Comparison of ENCODE assay signal across 11 cellular contexts in genomic region chr9:130328349-130328801, GRCh38.
DNase-seq lines count a peak whose midpoint lies in the region; ATAC-seq, FAIRE-seq and TF ChIP-seq lines count a peak whose summit lies in the region.
"Had no signal": no experiment of that assay in that cellular context is flagged by ENCODE, and none has a peak within 500 bp of the region (broad histone marks: within the 10 kb centered on the region; RNA-seq: fewer than 3 reads in every experiment).

No MANE protein-coding gene starts in this region.

- H3K4me1 ChIP-seq in HCT116 (ENCODE audit: control insufficient read depth in 1 of 2, insufficient read depth in 2 of 2, low read length in 2 of 2) = peaks cover 9 to 23% of the 10 kb centered on the region in 2 experiments; a peak in 3 of 4 replicates
- peaks cover 0 to 9% of the 10 kb centered on the region in 2 donors for H3K4me1 ChIP-seq in adrenal gland (replicated peaks in 1 of 2)
- H3K4me1 ChIP-seq in smooth muscle cell (ENCODE audit: low read depth) = no peaks in the 10 kb centered on the region
- H3K4me1 ChIP-seq in Karpas-422 (ENCODE audit: low read length) = no peaks in the 10 kb centered on the region

- CTCF ChIA-PET in HCT116 (lab: Charles Lee) = no interaction called here

- H3K4me2 ChIP-seq in HCT116 (ENCODE audit: low read length) (peak overlapping the region; percentile 52; the same call in 1 of the 2 replicates), smooth muscle cell (peak overlapping the region; percentile 78), Karpas-422 (ENCODE audit: low read depth, low read length, poor library complexity, severe bottlenecking) (no peak overlapping the region)

- H3K27ac ChIP-seq in HCT116 (ENCODE audit: low read depth, low read length) (no peak overlapping the region), adrenal gland (peak overlapping the region in 2 of 5 donors; percentile 23 to 65), smooth muscle cell (ENCODE audit: low read depth) (peak overlapping the region; percentile 51), Karpas-422 (ENCODE audit: low read length) (no peak overlapping the region)

- H3K79me2 ChIP-seq in HCT116 (ENCODE audit: insufficient read depth, low read length) (no peaks in the 10 kb centered on the region), smooth muscle cell (ENCODE audit: low read depth) (no peaks in the 10 kb centered on the region), Karpas-422 (ENCODE audit: low read length) (no peaks in the 10 kb centered on the region)

- H3K9me3 ChIP-seq in HCT116 (ENCODE audit: control insufficient read depth in 1 of 2, insufficient read depth in 1 of 2, low read depth in 1 of 2, low read length in 2 of 2) (no peaks in the 10 kb centered on the region), adrenal gland (replicated peaks in 1 of 3) (no peaks in the 10 kb centered on the region), smooth muscle cell (replicated peaks; ENCODE audit: low read depth) (no peaks in the 10 kb centered on the region), Karpas-422 (ENCODE audit: low read length) (no peaks in the 10 kb centered on the region)

- H3K9ac ChIP-seq in HCT116 (ENCODE audit: low read length) (no peak overlapping the region), smooth muscle cell (ENCODE audit: low read depth) (peak overlapping the region; percentile 32), Karpas-422 (ENCODE audit: low read length) (no peak overlapping the region)

- H3K4me3 ChIP-seq in HCT116 (replicated peaks in 1 of 2; ENCODE audit: low read depth in 1 of 2, low read length in 2 of 2) (no peak overlapping the region), adrenal gland (no peak overlapping the region), smooth muscle cell (no peak overlapping the region), Karpas-422 (ENCODE audit: low read length) (no peak overlapping the region)

- H3K27me3 ChIP-seq in HCT116 (ENCODE audit: insufficient read depth, low read length) (peaks cover 11% of the 10 kb centered on the region; the same call in 1 of the 2 replicates), adrenal gland (peaks cover 27% of the 10 kb centered on the region), smooth muscle cell (ENCODE audit: low read depth) (no peaks in the 10 kb centered on the region), Karpas-422 (ENCODE audit: low read length) (no peaks in the 10 kb centered on the region)

- H3K36me3 ChIP-seq in HCT116 (ENCODE audit: control insufficient read depth in 1 of 2, insufficient read depth in 2 of 2, low read length in 2 of 2) (no peaks in the 10 kb centered on the region), adrenal gland (replicated peaks in 1 of 2) (no peaks in the 10 kb centered on the region), smooth muscle cell (ENCODE audit: low read depth) (no peaks in the 10 kb centered on the region), Karpas-422 (ENCODE audit: insufficient read depth, low read length) (no peaks in the 10 kb centered on the region)

- WGBS in adrenal gland, 4 donors = 25 to 42% (median 28%) methylated on average over 8 to 15 of the region's 15 CpGs
- 13% methylated on average over 15 of the region's 15 CpGs for WGBS in smooth muscle cell (ENCODE audit: low lambda C conversion rate)

- no peak for TF ChIP-seq CTCF in HCT116 (IDR thresholded peaks at IDR 0.05 in 2 of 3, conservative IDR thresholded peaks at IDR 0.05 in 1 of 3; ENCODE audit: borderline replicate concordance in 1 of 3, insufficient read depth in 1 of 3, low read depth in 2 of 3, low read length in 2 of 3)
- TF ChIP-seq CTCF in adrenal gland (IDR thresholded peaks at IDR 0.05) = no peak
- no peak for TF ChIP-seq CTCF in smooth muscle cell (IDR thresholded peaks at IDR 0.05; ENCODE audit: borderline replicate concordance, insufficient read depth, poor library complexity, severe bottlenecking)
- TF ChIP-seq CTCF in D721Med (IDR thresholded peaks at IDR 0.05; ENCODE audit: insufficient read depth, missing control alignments) = no peak

- no peak for FAIRE-seq in D721Med (lab: Jason Lieb, UNC)
- FAIRE-seq: GM18507 had no signal

- no TSS peak for BruUV-seq in HCT116 (replicated peaks; lab: Mats Ljungman, UMichigan)

- TF ChIP-seq RAD21 in HCT116 (IDR thresholded peaks at IDR 0.05; ENCODE audit: low read depth) = no peak

- no peaks in the 10 kb centered on the region for H3K9me2 ChIP-seq in HCT116 (ENCODE audit: insufficient read depth)
- no peaks in the 10 kb centered on the region for H3K9me2 ChIP-seq in Karpas-422 (replicated peaks; ENCODE audit: insufficient read depth, low read length)

- no peak for TF ChIP-seq POLR2A in HCT116 (IDR thresholded peaks at IDR 0.05; ENCODE audit: borderline replicate concordance, extremely low read depth, insufficient read depth, insufficient read length)
- TF ChIP-seq POLR2A in adrenal gland (IDR thresholded peaks at IDR 0.05) = no peak

- H4K20me1 ChIP-seq in HCT116 (ENCODE audit: insufficient read depth) (no peaks in the 10 kb centered on the region), smooth muscle cell (ENCODE audit: low read depth) (no peaks in the 10 kb centered on the region), Karpas-422 (ENCODE audit: insufficient read depth, low read depth, low read length) (no peaks in the 10 kb centered on the region)

- intact Hi-C loops in HCT116 (cut with micrococcal nuclease) (no loop called here), adrenal gland (cut with DNase I) (no loop called here)

- no peak for DNase-seq in HCT116 (ENCODE audit: low read depth, low spot score)
- DNase-seq in adrenal gland = peak in 4 of 7 donors; percentile 19 to 66 (median 32)
- DNase-seq in left kidney (ENCODE audit: low read depth, low spot score) = peak; percentile 72
- DNase-seq in smooth muscle cell (lab: John Stamatoyannopoulos, UW; ENCODE audit: unreplicated experiment) = no peak
- DNase-seq in AG20443 (ENCODE audit: low spot score) = no peak
- DNase-seq in activated CD8-positive, alpha-beta memory T cell treated with anti-CD3 and anti-CD28 coated beads, Interleukin-2, amount 50 U/mL, for 4 hours = no peak
- DNase-seq in Karpas-422 = no peak
- DNase-seq in D721Med (ENCODE audit: insufficient read length, low spot score) = no peak
- DNase-seq: NCI-H748 treated with DMSO at 0.1 percent for 48 hours; stimulated activated CD4-positive, alpha-beta T cell treated with anti-CD3 and anti-CD28 coated beads, Interleukin-2, amount 100 ng/mL, for 48 hours had no signal

- ATAC-seq in HCT116 = no peak

- POLR2A ChIA-PET in HCT116 (lab: Charles Lee) = no interaction called here

- H3F3A ChIP-seq in smooth muscle cell (ENCODE audit: low read depth) = no peaks in the 10 kb centered on the region

- RAD21 ChIA-PET in HCT116 (lab: Charles Lee; ENCODE audit: low non-redundant PET in 1 of 2, low total read pairs in 2 of 2, uncharacterized antibody in 2 of 2, unreplicated experiment in 2 of 2) = interaction anchor here in 1 of 2 experiments (1.0 kb wide), 1 partner anchor 37 kb away, joined by 3 read pairs; no protein-coding TSS in a partner anchor

- H2AFZ ChIP-seq in HCT116 (ENCODE audit: low read depth, low read length, poor library complexity, severe bottlenecking) = no peak overlapping the region
- H2AFZ ChIP-seq in smooth muscle cell (ENCODE audit: low read depth) = no peak overlapping the region
- no peak overlapping the region for H2AFZ ChIP-seq in Karpas-422 (ENCODE audit: low read length)

TF ChIP-seq in HCT116, 20 proteins besides CTCF, POLR2A, EP300 and RAD21 (continues in another document):
- no peak for TF ChIP-seq YY1 (IDR thresholded peaks at IDR 0.05; ENCODE audit: extremely low read depth, insufficient replicate concordance, low read depth, low read length)
- no peak for TF ChIP-seq SIN3A (IDR thresholded peaks at IDR 0.05; ENCODE audit: low read depth)
- TF ChIP-seq EZH2 (IDR thresholded peaks at IDR 0.05) = no peak
- no peak for TF ChIP-seq ZNF274 (IDR thresholded peaks at IDR 0.05; ENCODE audit: low read depth, low read length)
- TF ChIP-seq SRF (IDR thresholded peaks at IDR 0.05; ENCODE audit: low read depth) = no peak
- no peak for TF ChIP-seq ZBTB33 (IDR thresholded peaks at IDR 0.05; ENCODE audit: extremely low read depth, insufficient replicate concordance, low read length)
- TF ChIP-seq SP1 (IDR thresholded peaks at IDR 0.05; ENCODE audit: low read depth) = no peak
- TF ChIP-seq CBX3 (IDR thresholded peaks at IDR 0.05; ENCODE audit: low read depth) = no peak
- TF ChIP-seq MAX (IDR thresholded peaks at IDR 0.05) = no peak
- no peak for TF ChIP-seq FOSL1 (IDR thresholded peaks at IDR 0.05; ENCODE audit: low read depth)
- TF ChIP-seq ATF3 (IDR thresholded peaks at IDR 0.05) = no peak

Comparison
In these comparisons a context has a peak if more than half of its experiments do, and no peak if none do; other contexts are left out.
1. DNase-seq: peak in adrenal gland (4 of 7) and left kidney (single experiment); none in HCT116 (single experiment), smooth muscle cell (single experiment), AG20443 (single experiment), activated CD8-positive, alpha-beta memory T cell treated with anti-CD3 and anti-CD28 coated beads, Interleukin-2, amount 50 U/mL, for 4 hours (single experiment), Karpas-422 (single experiment) and D721Med (single experiment).